8 cellular contexts compared by ENCODE assay signal in the genomic region with DNA sequence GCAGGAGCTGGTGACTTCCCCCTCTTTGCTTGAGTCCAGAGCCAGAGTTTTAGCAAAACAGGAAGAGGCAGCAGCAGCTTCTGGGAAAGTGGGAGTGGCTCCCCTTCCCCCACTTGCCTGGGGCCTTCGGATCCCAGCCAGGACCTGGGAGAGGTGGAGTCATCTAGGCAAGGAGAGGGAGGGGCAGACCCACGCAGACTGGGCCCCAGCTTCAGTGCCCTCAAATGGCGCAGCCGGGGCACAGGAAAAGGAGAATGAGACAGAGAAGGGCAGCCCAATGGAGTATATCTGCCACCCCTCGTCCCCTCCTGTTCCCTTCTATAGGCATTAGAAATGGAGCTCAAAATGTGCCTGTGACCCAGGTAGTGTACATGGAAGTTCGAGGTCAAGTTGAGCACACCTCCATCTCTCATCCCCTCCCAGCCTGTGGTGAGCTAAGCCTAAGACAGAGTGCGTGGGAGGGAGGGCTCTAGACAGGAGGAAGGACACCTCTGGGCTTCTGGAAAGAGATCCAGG. TPM values are rescaled to one million over a fixed set of nuclear protein-coding genes. Genes with fewer than 3 reads are reported as not detected.
DNase-seq lines count a peak whose midpoint lies in the region; ATAC-seq and TF ChIP-seq lines count a peak whose summit lies in the region.

No MANE protein-coding gene starts in this region.

- no peak overlapping the region for H2AFZ ChIP-seq in Karpas-422 (ENCODE audit: low read length)

- 40 to 50% (median 47%) methylated on average over 7 of the region's 7 CpGs for WGBS in psoas muscle, 3 donors

- TF ChIP-seq CTCF in HFF-Myc (IDR thresholded peaks at IDR 0.05; ENCODE audit: low read depth, low read length, missing control alignments) (no peak), fibroblast of the aortic adventitia (IDR thresholded peaks at IDR 0.05; ENCODE audit: insufficient read depth, low read length) (no peak), psoas muscle (IDR thresholded peaks at IDR 0.05) (no peak)

- H3K9ac ChIP-seq in Karpas-422 (ENCODE audit: low read length) = no peak overlapping the region

- H3K36me3 ChIP-seq in psoas muscle (ENCODE audit: insufficient read depth in 1 of 2, low read depth in 1 of 2) (no peaks in the 10 kb centered on the region), Karpas-422 (ENCODE audit: insufficient read depth, low read length) (no peaks in the 10 kb centered on the region)

- 0 out of 2 replicates have a peak overlapping the region, but pooled peaks have one; percentile 0 for H3K4me3 ChIP-seq in HFF-Myc (replicated peaks; ENCODE audit: low read depth, low read length)
- H3K4me3 ChIP-seq in fibroblast of the aortic adventitia (ENCODE audit: low read depth, low read length) = no peak overlapping the region
- no peak overlapping the region for H3K4me3 ChIP-seq in psoas muscle
- no peak overlapping the region for H3K4me3 ChIP-seq in Karpas-422 (ENCODE audit: low read length)

- H3K9me3 ChIP-seq in psoas muscle = no peaks in the 10 kb centered on the region
- H3K9me3 ChIP-seq in Karpas-422 (ENCODE audit: low read length) = no peaks in the 10 kb centered on the region

- no peaks in the 10 kb centered on the region for H3K79me2 ChIP-seq in Karpas-422 (ENCODE audit: low read length)

- H3K27me3 ChIP-seq in psoas muscle (ENCODE audit: insufficient read depth in 3 of 3, low read length in 2 of 3) (no peaks in the 10 kb centered on the region), Karpas-422 (ENCODE audit: low read length) (no peaks in the 10 kb centered on the region)

- peaks cover 23% of the 10 kb centered on the region for H3K4me1 ChIP-seq in psoas muscle
- peaks cover 42% of the 10 kb centered on the region for H3K4me1 ChIP-seq in Karpas-422 (ENCODE audit: low read length)

- H4K20me1 ChIP-seq in Karpas-422 (ENCODE audit: insufficient read depth, low read depth, low read length) = no peaks in the 10 kb centered on the region

- peak; percentile 31 to 78 (median 63) for ATAC-seq in psoas muscle
- ATAC-seq in HG02763 (IDR thresholded peaks at IDR 0.05; ENCODE audit: unreplicated experiment) = no peak
- no peak for ATAC-seq in HG03196 (IDR thresholded peaks at IDR 0.05; ENCODE audit: unreplicated experiment)

- H3K4me2 ChIP-seq in Karpas-422 (ENCODE audit: low read depth, low read length, poor library complexity, severe bottlenecking) = no peak overlapping the region

- intact Hi-C loops in psoas muscle (cut with DNase I) = no loop called here

- H3K27ac ChIP-seq in psoas muscle = peak overlapping the region; percentile 75
- H3K27ac ChIP-seq in Karpas-422 (ENCODE audit: low read length) = no peak overlapping the region

- DNase-seq in HFF-Myc (ENCODE audit: extremely low read depth, low read depth) (no peak), T1000 (lab: John Stamatoyannopoulos, UW) (peak; percentile 83), fibroblast of the aortic adventitia (ENCODE audit: low read depth) (peak; percentile 73), psoas muscle (peak; percentile 83 to 87), Karpas-422 (no peak), NCI-H187 treated with DMSO at 0.1 percent for 48 hours (lab: John Stamatoyannopoulos, UW) (no peak)

- H3K9me2 ChIP-seq in Karpas-422 (replicated peaks; ENCODE audit: insufficient read depth, low read length) = no peaks in the 10 kb centered on the region

RNA-seq across cellular contexts. Expression of gene HDAC7, which starts 9.3 kb away (rescaled TPM):
- total RNA-seq in fibroblast of the aortic adventitia (ENCODE audit: low replicate concordance) = 48.9 and 78.8 TPM in 2 replicates
- total RNA-seq in psoas muscle = 10 to 100 TPM; 21.4 to 27.8 (median 23.5) TPM
- 10 to 100 TPM; 11.0 to 25.2 (median 13.6) TPM for polyA plus RNA-seq in psoas muscle
- total RNA-seq in Karpas-422 (2014; rRNA removed; shearing (Covaris generic); ENCODE audit: low replicate concordance) = 36.2 and 54.8 TPM in 2 replicates

RNA-seq across cellular contexts. Expression of gene SLC48A1, which starts 56.0 kb away (rescaled TPM):
- total RNA-seq in fibroblast of the aortic adventitia (ENCODE audit: low replicate concordance) (22.0 and 25.1 TPM in 2 replicates), psoas muscle (10 to 100 TPM; 21.8 to 28.7 (median 27.3) TPM)
- polyA plus RNA-seq in psoas muscle = 10 to 100 TPM; 12.7 to 23.5 (median 19.6) TPM
- 21.5 and 21.9 TPM in 2 replicates for total RNA-seq in Karpas-422 (2014; rRNA removed; shearing (Covaris generic); ENCODE audit: low replicate concordance)

Comparison
In these comparisons a context has a peak if more than half of its experiments do, and no peak if none do; other contexts are left out.
1. DNase-seq: peak in T1000 (single experiment), fibroblast of the aortic adventitia (single experiment) and psoas muscle (2 of 2); none in HFF-Myc (single experiment), Karpas-422 (single experiment) and NCI-H187 treated with DMSO at 0.1 percent for 48 hours (single experiment).
2. ATAC-seq: peak in psoas muscle (4 of 4); none in HG02763 (single experiment) and HG03196 (single experiment).